In the genomic region with DNA sequence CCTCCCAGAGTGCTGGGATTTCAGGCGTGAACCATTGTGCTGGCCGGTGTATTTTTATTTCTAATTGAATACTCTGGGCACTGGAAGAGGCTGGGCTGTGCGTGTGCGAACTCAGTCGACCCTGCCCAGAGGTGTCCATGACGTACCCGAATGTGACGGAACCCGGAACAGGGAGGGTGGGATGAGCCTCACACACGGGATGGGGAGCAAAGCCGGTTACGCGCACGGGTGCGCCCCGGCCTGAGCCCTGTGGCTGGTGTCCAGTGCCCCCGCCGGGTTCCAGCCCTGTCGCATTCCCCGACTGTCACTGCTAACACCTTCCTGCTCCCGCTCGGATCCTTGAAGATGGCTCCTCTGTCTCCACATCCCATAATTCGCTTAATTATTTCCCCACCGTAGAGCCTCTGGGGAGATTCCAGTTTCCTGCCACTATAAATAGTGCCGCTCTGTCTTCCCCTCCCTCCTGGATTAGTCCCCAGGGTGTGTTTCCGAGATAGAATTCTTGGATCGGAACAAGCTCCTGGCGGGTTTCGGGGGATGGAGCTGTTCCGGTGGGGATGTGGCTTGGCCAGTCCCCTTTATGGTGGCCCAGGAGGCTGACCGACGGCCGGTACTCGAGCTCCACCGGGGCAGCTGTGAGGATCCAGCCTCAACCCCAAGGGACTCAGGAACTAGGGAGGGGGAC, we compare ENCODE assay signal across 18 cellular contexts. TPM values are rescaled to one million over a fixed set of nuclear protein-coding genes. Genes with fewer than 3 reads are reported as not detected.
DNase-seq lines count a peak whose midpoint lies in the region; ATAC-seq and TF ChIP-seq lines count a peak whose summit lies in the region.
"Had no signal": no experiment of that assay in that cellular context is flagged by ENCODE, and none has a peak within 500 bp of the region (broad histone marks: within the 10 kb centered on the region; RNA-seq: fewer than 3 reads in every experiment).

No MANE protein-coding gene starts in this region.

- H3K9me3 ChIP-seq in esophagus (ENCODE audit: control insufficient read depth in 2 of 2, insufficient read depth in 1 of 2, low read depth in 1 of 2, low read length in 1 of 2) (no peaks in the 10 kb centered on the region), left lung (no peaks in the 10 kb centered on the region), suprapubic skin (no peaks in the 10 kb centered on the region)

- TF ChIP-seq CTCF in left lung (IDR thresholded peaks at IDR 0.05) (no peak), suprapubic skin (IDR thresholded peaks at IDR 0.05) (no peak)

- peak; percentile 54 for DNase-seq in RPMI7951 (ENCODE audit: low read depth)
- DNase-seq in left lung = peak in 1 of 2 donors; percentile 57
- no peak for DNase-seq in suprapubic skin (ENCODE audit: low spot score in 2 of 2)
- no peak for DNase-seq in NCI-H1417 treated with DMSO at 0.1 percent for 48 hours (lab: John Stamatoyannopoulos, UW)
- no peak for DNase-seq in NCI-H187 treated with DMSO at 0.1 percent for 48 hours (lab: John Stamatoyannopoulos, UW)
- DNase-seq: activated CD4-positive, alpha-beta T cell treated with anti-CD3 and anti-CD28 coated beads, Interleukin-2, amount 10 ng/mL, durations not matched to agents 7 days and 5 days; activated T-cell treated with anti-CD3 and anti-CD28 coated beads, Interleukin-2, amount 50 U/mL, for 72 hours; amniotic stem cell; DMS53; dorsolateral prefrontal cortex; foreskin fibroblast; NCI-H1694; NCI-H524; occipital lobe had no signal

- H3K4me1 ChIP-seq in esophagus (ENCODE audit: control insufficient read depth in 2 of 2, insufficient read depth in 2 of 2, low read length in 1 of 2) (peaks cover 10 to 38% of the 10 kb centered on the region in 2 donors), left lung (peaks cover 32 to 82% of the 10 kb centered on the region in 2 donors), suprapubic skin (peaks cover 90% of the 10 kb centered on the region)

- peak overlapping the region; percentile 49 to 51 for H3K27ac ChIP-seq in esophagus (ENCODE audit: low read depth in 2 of 2, low read length in 1 of 2)
- H3K27ac ChIP-seq in left lung = peak overlapping the region; percentile 77 to 78
- peak overlapping the region; percentile 68 for H3K27ac ChIP-seq in suprapubic skin
- H3K27ac ChIP-seq: C4-2B had no signal

- no peak for TF ChIP-seq POLR2A in suprapubic skin (IDR thresholded peaks at IDR 0.05)

- H3K27me3 ChIP-seq in esophagus (ENCODE audit: control insufficient read depth in 1 of 2, insufficient read depth in 2 of 2, low read length in 2 of 2) (no peaks in the 10 kb centered on the region), left lung (no peaks in the 10 kb centered on the region), suprapubic skin (no peaks in the 10 kb centered on the region)
- H3K27me3 ChIP-seq: dorsolateral prefrontal cortex had no signal

- ATAC-seq in left lung (no peak), GM18909 (IDR thresholded peaks at IDR 0.05; ENCODE audit: poor library complexity, unreplicated experiment) (no peak), GM19463 (IDR thresholded peaks at IDR 0.05; ENCODE audit: unreplicated experiment) (no peak)
- ATAC-seq: activated T-cell treated with anti-CD3 and anti-CD28 coated beads, Interleukin-2, amount 50 U/mL, for 72 hours had no signal

- peaks cover 0 to 18% of the 10 kb centered on the region in 2 donors for H3K36me3 ChIP-seq in esophagus (ENCODE audit: control insufficient read depth in 2 of 2, insufficient read depth in 2 of 2, low read length in 1 of 2)
- peaks cover 0 to 66% of the 10 kb centered on the region in 2 donors for H3K36me3 ChIP-seq in left lung
- peaks cover 40% of the 10 kb centered on the region for H3K36me3 ChIP-seq in suprapubic skin

- intact Hi-C loops in left lung (cut with DNase I) = no loop called here

- 75 to 85% methylated on average over 35 of the region's 35 CpGs for WGBS in esophagus, 2 donors
- WGBS in suprapubic skin = 40% methylated on average over 33 of the region's 35 CpGs

- no peak for TF ChIP-seq EP300 in suprapubic skin (IDR thresholded peaks at IDR 0.05)

- H3K4me3 ChIP-seq in esophagus (ENCODE audit: low read depth in 1 of 2, low read length in 2 of 2) = no peak overlapping the region
- no peak overlapping the region for H3K4me3 ChIP-seq in left lung
- H3K4me3 ChIP-seq in suprapubic skin = no peak overlapping the region

RNA-seq across cellular contexts. Expression of a gene that starts 22.0 kb away (rescaled TPM):
- 12.1 and 16.3 TPM in 2 replicates for total RNA-seq in RPMI7951 (2014; rRNA removed; shearing (Covaris generic))
- 10 to 100 TPM; 43.1 to 56.5 TPM for polyA plus RNA-seq in esophagus
- total RNA-seq in left lung (100 to 1,000 TPM in 1 of 2 donors, 10 to 100 TPM in 1; 68.3 to 119 TPM), suprapubic skin (10 to 100 TPM; 36.7 to 58.9 (median 45.5) TPM)

RNA-seq across cellular contexts. Expression of a gene that starts 48.3 kb away (rescaled TPM):
- 386 and 470 TPM in 2 replicates for total RNA-seq in RPMI7951 (2014; rRNA removed; shearing (Covaris generic))
- 100 to 1,000 TPM; 271 to 294 TPM for polyA plus RNA-seq in esophagus
- 100 to 1,000 TPM; 266 to 365 TPM for total RNA-seq in left lung
- 100 to 1,000 TPM; 267 to 359 (median 344) TPM for total RNA-seq in suprapubic skin

RNA-seq across cellular contexts. Expression of a gene that starts 53.5 kb away (rescaled TPM):
- total RNA-seq in RPMI7951 (2014; rRNA removed; shearing (Covaris generic)) = 19.8 and 34.9 TPM in 2 replicates
- 10 to 100 TPM; 38.8 to 61.4 TPM for polyA plus RNA-seq in esophagus
- total RNA-seq in left lung (10 to 100 TPM; 42.6 to 52.0 TPM), suprapubic skin (10 to 100 TPM; 62.5 to 76.9 (median 66.4) TPM)

RNA-seq across cellular contexts. Expression of a gene that starts 56.9 kb away (rescaled TPM):
- 128 and 158 TPM in 2 replicates for total RNA-seq in RPMI7951 (2014; rRNA removed; shearing (Covaris generic))
- 100 to 1,000 TPM in 1 of 2 donors, 10 to 100 TPM in 1; 77.9 to 162 TPM for polyA plus RNA-seq in esophagus
- total RNA-seq in left lung (100 to 1,000 TPM; 139 to 160 TPM), suprapubic skin (100 to 1,000 TPM in 3 of 4 donors, 10 to 100 TPM in 1; 84.1 to 142 (median 111) TPM)
